ENCODE assay signal across 16 cellular contexts in genomic region chr12:5166976-5167375, GRCh38.
DNase-seq lines count a peak whose midpoint lies in the region; ATAC-seq and TF ChIP-seq lines count a peak whose summit lies in the region.
"Had no signal": no experiment of that assay in that cellular context is flagged by ENCODE, and none has a peak within 500 bp of the region (broad histone marks: within the 10 kb centered on the region; RNA-seq: fewer than 3 reads in every experiment).

No MANE protein-coding gene starts in this region.

- no peak overlapping the region for H3K4me3 ChIP-seq in kidney epithelial cell (ENCODE audit: low read depth, low read length)
- H3K4me3 ChIP-seq: colonic mucosa had no signal

- H3K4me1 Mint-ChIP-seq in osteocyte (ENCODE audit: unreplicated experiment) = peaks cover 6% of the 10 kb centered on the region
- H3K4me1 Mint-ChIP-seq in activated CD8-positive, alpha-beta T cell treated with anti-CD3 and anti-CD28 coated beads, Interleukin-2, amount 10 ng/mL, durations not matched to agents 7 days and 5 days (ENCODE audit: low read depth) = no peaks in the 10 kb centered on the region
- H3K4me1 Mint-ChIP-seq: B cell; natural killer cell; stimulated activated naive B cell treated with anti-CD40 and anti-IgM and Interleukin-4, amounts not matched to agents 10 μg/mL and 1 μg/mL and 100 μg/mL, for 72 hours had no signal

- no peaks in the 10 kb centered on the region for H3K9me3 Mint-ChIP-seq in osteocyte (ENCODE audit: unreplicated experiment)
- no peaks in the 10 kb centered on the region for H3K9me3 Mint-ChIP-seq in activated CD8-positive, alpha-beta T cell treated with anti-CD3 and anti-CD28 coated beads, Interleukin-2, amount 10 ng/mL, durations not matched to agents 7 days and 5 days (ENCODE audit: insufficient read depth)
- H3K9me3 Mint-ChIP-seq: activated T-helper 1 cell treated with anti-CD3 and anti-CD28 coated beads, Interleukin-12 subunit alpha, Interleukin-12 subunit beta, Interleukin-2, Interleukin-4 antibody, amounts not matched to agents 30 ng/mL and 10 ng/mL and 1 ng/mL, durations not matched to agents 14 hours and 24 hours and 36 hours; natural killer cell; stimulated activated naive B cell treated with anti-CD40 and anti-IgM and Interleukin-4, amounts not matched to agents 10 μg/mL and 1 μg/mL and 100 μg/mL, for 72 hours had no signal

- H3K36me3 Mint-ChIP-seq in osteocyte (ENCODE audit: unreplicated experiment) = no peaks in the 10 kb centered on the region
- no peaks in the 10 kb centered on the region for H3K36me3 Mint-ChIP-seq in activated CD8-positive, alpha-beta T cell treated with anti-CD3 and anti-CD28 coated beads, Interleukin-2, amount 10 ng/mL, durations not matched to agents 7 days and 5 days (ENCODE audit: low read depth)
- H3K36me3 Mint-ChIP-seq: natural killer cell; stimulated activated naive B cell treated with anti-CD40 and anti-IgM and Interleukin-4, amounts not matched to agents 10 μg/mL and 1 μg/mL and 100 μg/mL, for 72 hours had no signal

- no peak for TF ChIP-seq CTCF in kidney epithelial cell (IDR thresholded peaks at IDR 0.05; ENCODE audit: insufficient read depth, low read length, poor library complexity, severe bottlenecking)
- TF ChIP-seq CTCF in osteocyte (IDR thresholded peaks at IDR 0.05) = no peak

- no peak overlapping the region for H3K27ac Mint-ChIP-seq in osteocyte (ENCODE audit: unreplicated experiment)
- H3K27ac Mint-ChIP-seq in activated CD8-positive, alpha-beta T cell treated with anti-CD3 and anti-CD28 coated beads, Interleukin-2, amount 10 ng/mL, durations not matched to agents 7 days and 5 days = no peak overlapping the region
- H3K27ac Mint-ChIP-seq: activated T-helper 1 cell treated with anti-CD3 and anti-CD28 coated beads, Interleukin-12 subunit alpha, Interleukin-12 subunit beta, Interleukin-2, Interleukin-4 antibody, amounts not matched to agents 30 ng/mL and 10 ng/mL and 1 ng/mL, durations not matched to agents 14 hours and 24 hours and 36 hours; B cell; natural killer cell; stimulated activated naive B cell treated with anti-CD40 and anti-IgM and Interleukin-4, amounts not matched to agents 10 μg/mL and 1 μg/mL and 100 μg/mL, for 72 hours had no signal

- DNase-seq in AG08396 (ENCODE audit: low spot score) (peak; percentile 81), LoVo (ENCODE audit: low spot score) (peak; percentile 23), cerebellar cortex (ENCODE audit: low spot score) (peak; percentile 79), kidney epithelial cell (ENCODE audit: low read depth) (peak; percentile 94), osteocyte (ENCODE audit: extremely low spot score, unreplicated experiment) (no peak), NCI-H187 treated with DMSO at 0.1 percent for 48 hours (lab: John Stamatoyannopoulos, UW) (no peak)
- no peak for DNase-seq in activated CD8-positive, alpha-beta T cell treated with anti-CD3 and anti-CD28 coated beads, Interleukin-2, amount 10 ng/mL, durations not matched to agents 7 days and 5 days
- DNase-seq: activated CD4-positive, alpha-beta T cell treated with anti-CD3 and anti-CD28 coated beads for 1 hour; colonic mucosa; natural killer cell; NCI-H510A; SHP77 treated with DMSO at 0.1 percent for 48 hours; stimulated activated naive B cell treated with anti-CD40 and anti-IgM and Interleukin-4, amounts not matched to agents 10 μg/mL and 1 μg/mL and 100 μg/mL, for 72 hours had no signal

- H3K36me3 ChIP-seq in kidney epithelial cell (ENCODE audit: control insufficient read depth, insufficient read depth, low read length) = no peaks in the 10 kb centered on the region
- H3K36me3 ChIP-seq: colonic mucosa had no signal

- peaks cover under 1% of the 10 kb centered on the region for H3K27me3 Mint-ChIP-seq in osteocyte (ENCODE audit: unreplicated experiment)
- H3K27me3 Mint-ChIP-seq in activated CD8-positive, alpha-beta T cell treated with anti-CD3 and anti-CD28 coated beads, Interleukin-2, amount 10 ng/mL, durations not matched to agents 7 days and 5 days (ENCODE audit: low read depth) = no peaks in the 10 kb centered on the region

- ATAC-seq in HG02840 (IDR thresholded peaks at IDR 0.05; ENCODE audit: low FRiP score, unreplicated experiment) = no peak
- ATAC-seq in activated CD8-positive, alpha-beta T cell treated with anti-CD3 and anti-CD28 coated beads, Interleukin-2, amount 10 ng/mL, durations not matched to agents 7 days and 5 days = no peak
- ATAC-seq: natural killer cell; stimulated activated naive B cell treated with anti-CD40 and anti-IgM and Interleukin-4, amounts not matched to agents 10 μg/mL and 1 μg/mL and 100 μg/mL, for 72 hours had no signal

- CTCF ChIA-PET in activated CD8-positive, alpha-beta T cell treated with anti-CD3 and anti-CD28 coated beads, Interleukin-2, amount 10 ng/mL, durations not matched to agents 7 days and 5 days (lab: Charles Lee) = no interaction called here

- H3K4me3 Mint-ChIP-seq in osteocyte (ENCODE audit: unreplicated experiment) = no peak overlapping the region
- H3K4me3 Mint-ChIP-seq in activated CD8-positive, alpha-beta T cell treated with anti-CD3 and anti-CD28 coated beads, Interleukin-2, amount 10 ng/mL, durations not matched to agents 7 days and 5 days = no peak overlapping the region
- H3K4me3 Mint-ChIP-seq: activated T-helper 1 cell treated with anti-CD3 and anti-CD28 coated beads, Interleukin-12 subunit alpha, Interleukin-12 subunit beta, Interleukin-2, Interleukin-4 antibody, amounts not matched to agents 30 ng/mL and 10 ng/mL and 1 ng/mL, durations not matched to agents 14 hours and 24 hours and 36 hours; B cell; natural killer cell; stimulated activated naive B cell treated with anti-CD40 and anti-IgM and Interleukin-4, amounts not matched to agents 10 μg/mL and 1 μg/mL and 100 μg/mL, for 72 hours had no signal

- H3K27me3 ChIP-seq in kidney epithelial cell (ENCODE audit: control insufficient read depth, insufficient read depth, low read length) = no peaks in the 10 kb centered on the region
- H3K27me3 ChIP-seq: colonic mucosa had no signal

- POLR2A ChIA-PET in activated CD8-positive, alpha-beta T cell treated with anti-CD3 and anti-CD28 coated beads, Interleukin-2, amount 10 ng/mL, durations not matched to agents 7 days and 5 days (lab: Charles Lee) = no interaction called here

Comparison
In these comparisons a context has a peak if more than half of its experiments do, and no peak if none do; other contexts are left out.
1. DNase-seq: peak in AG08396 (single experiment), LoVo (single experiment), cerebellar cortex (single experiment) and kidney epithelial cell (single experiment); none in osteocyte (single experiment), activated CD8-positive, alpha-beta T cell treated with anti-CD3 and anti-CD28 coated beads, Interleukin-2, amount 10 ng/mL, durations not matched to agents 7 days and 5 days (single experiment) and NCI-H187 treated with DMSO at 0.1 percent for 48 hours (single experiment).